In the genomic region with DNA sequence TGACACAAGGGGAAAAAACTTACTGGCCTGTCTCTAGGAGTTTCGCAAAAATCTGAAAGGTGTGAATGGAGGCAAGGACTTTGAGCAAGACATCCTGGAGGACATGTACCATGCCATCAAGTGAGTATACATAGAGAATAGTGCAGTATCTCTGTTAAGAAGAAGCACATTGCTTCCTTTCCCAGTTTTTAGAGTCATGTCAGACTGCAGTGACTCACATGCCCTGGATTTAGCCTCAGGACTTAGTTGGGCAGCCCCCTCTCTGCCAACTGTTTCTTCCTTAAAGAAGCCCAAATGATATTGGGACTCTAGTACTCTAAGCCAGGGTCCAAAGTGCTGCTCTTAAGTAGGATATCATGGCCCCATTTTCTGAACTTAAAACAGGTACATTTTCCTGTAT, we compare ENCODE assay signal across 22 cellular contexts.
"Had no signal": no experiment of that assay in that cellular context is flagged by ENCODE, and none has a peak within 500 bp of the region (broad histone marks: within the 10 kb centered on the region; RNA-seq: fewer than 3 reads in every experiment).

No MANE protein-coding gene starts in this region.

- H3K9me3 ChIP-seq: lower lobe of right lung, spleen, thoracic aorta, upper lobe of right lung had no signal

- H3K9me3 Mint-ChIP-seq: activated T-cell treated with anti-CD3 and anti-CD28 coated beads, Interleukin-2, amount 50 U/mL, for 24 hours; naive thymus-derived CD8-positive, alpha-beta T cell had no signal

- H3K9ac ChIP-seq: neural progenitor cell had no signal

- FAIRE-seq: kidney had no signal

- H3K4me1 Mint-ChIP-seq: naive thymus-derived CD8-positive, alpha-beta T cell; neural progenitor cell had no signal

- H3K27ac Mint-ChIP-seq: activated naive CD8-positive, alpha-beta T cell; activated T-helper 2 cell treated with anti-CD3 and anti-CD28 coated beads, Interferon-gamma antibody, Interleukin-2, Interleukin-4, amounts not matched to agents 10 μg/mL and 5 μg/mL and 100 μg/mL, durations not matched to agents 14 hours and 24 hours and 36 hours; neural progenitor cell had no signal

- DNase-seq: activated CD4-positive, alpha-beta T cell treated with anti-CD3 and anti-CD28 coated beads for 1 hour; activated CD4-positive, alpha-beta T cell treated with anti-CD3 and anti-CD28 coated beads, Interleukin-2, amount 50 U/mL, for 4 hours; activated CD8-positive, alpha-beta memory T cell treated with anti-CD3 and anti-CD28 coated beads for 24 hours; activated CD8-positive, alpha-beta memory T cell treated with anti-CD3 and anti-CD28 coated beads, Interleukin-2, amount 50 U/mL, for 4 hours; activated naive CD4-positive, alpha-beta T cell; activated T-cell treated with anti-CD3 and anti-CD28 coated beads, Interleukin-2, amount 50 U/mL, for 24 hours; cerebellar nuclear complex; kidney; lower lobe of right lung; naive thymus-derived CD8-positive, alpha-beta T cell; spleen; stimulated activated CD4-positive, alpha-beta T cell treated with anti-CD3 and anti-CD28 coated beads, Interleukin-4, amount 100 ng/mL, for 1 hour; stimulated activated naive CD4-positive, alpha-beta T cell treated with Interleukin-2 at 50 U/mL for 16 hours; SW 1271; T-helper 2 cell; upper lobe of right lung had no signal

- H3K27ac ChIP-seq: coronary artery, lower lobe of right lung, neural progenitor cell, spleen, thoracic aorta, upper lobe of right lung had no signal

- H3K27me3 ChIP-seq: neural progenitor cell, spleen, upper lobe of right lung had no signal

- H3K27me3 Mint-ChIP-seq: activated naive CD8-positive, alpha-beta T cell; activated T-cell treated with anti-CD3 and anti-CD28 coated beads, Interleukin-2, amount 50 U/mL, for 24 hours; naive thymus-derived CD8-positive, alpha-beta T cell had no signal

- H3K4me1 ChIP-seq: lower lobe of right lung, neural progenitor cell, spleen, upper lobe of right lung had no signal

- H3K4me2 ChIP-seq: neural progenitor cell had no signal

- H3K4me3 ChIP-seq: coronary artery, lower lobe of right lung, neural progenitor cell, spleen, thoracic aorta, upper lobe of right lung had no signal

- H2AFZ ChIP-seq: neural progenitor cell had no signal

- ATAC-seq: left lobe of liver; naive thymus-derived CD8-positive, alpha-beta T cell had no signal

- H3K4me3 Mint-ChIP-seq: activated naive CD8-positive, alpha-beta T cell; activated T-cell treated with anti-CD3 and anti-CD28 coated beads, Interleukin-2, amount 50 U/mL, for 24 hours; naive thymus-derived CD8-positive, alpha-beta T cell had no signal
